In the genomic region with DNA sequence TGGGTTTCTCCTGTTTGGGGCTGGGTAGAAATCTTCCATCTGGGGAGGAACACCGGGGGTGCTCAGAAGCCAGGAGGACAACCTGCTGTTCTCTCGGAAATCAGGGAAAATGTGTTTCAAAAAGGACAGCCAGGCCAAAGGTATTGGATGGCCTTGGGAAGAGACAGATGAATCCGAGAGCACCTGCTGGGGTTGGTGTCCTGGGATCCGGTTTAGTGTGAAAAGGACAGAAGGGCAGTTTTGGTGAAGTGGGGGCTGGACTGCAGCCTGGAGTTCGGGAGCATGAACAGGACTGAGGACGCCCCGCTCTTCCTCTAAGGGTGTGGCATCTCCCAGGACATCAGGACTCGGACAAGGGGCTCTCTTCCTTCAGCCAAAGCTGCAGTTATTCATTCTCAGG, we compare ENCODE assay signal across 23 cellular contexts. TPM values are rescaled to one million over a fixed set of nuclear protein-coding genes. Genes with fewer than 3 reads are reported as not detected.
"Had no signal": no experiment of that assay in that cellular context is flagged by ENCODE, and none has a peak within 500 bp of the region (broad histone marks: within the 10 kb centered on the region; RNA-seq: fewer than 3 reads in every experiment).

No MANE protein-coding gene starts in this region.

- H3K27me3 ChIP-seq: hepatocyte, pancreas, spleen, suprapubic skin, uterus had no signal

- DNase-seq: left ventricle myocardium inferior; midbrain; mucosa of descending colon; naive thymus-derived CD4-positive, alpha-beta T cell; pancreas; retina; right cardiac atrium; small intestine; spleen; stimulated activated CD4-positive, alpha-beta T cell treated with anti-CD3 and anti-CD28 coated beads, Interleukin-4, amount 100 ng/mL, for 24 hours; stimulated activated naive CD4-positive, alpha-beta T cell; tibial artery; uterus had no signal

- H3K36me3 ChIP-seq: left ventricle myocardium inferior, pancreas, prostate gland, spleen, suprapubic skin, thoracic aorta, tibial artery, uterus had no signal

- H3K9me3 ChIP-seq: left ventricle myocardium inferior, mucosa of descending colon, pancreas, prostate gland, suprapubic skin, thoracic aorta, tibial artery, uterus had no signal

- H3K4me3 ChIP-seq: hepatocyte, left ventricle myocardium inferior, lung, mucosa of descending colon, pancreas, prostate gland, spleen, suprapubic skin, thoracic aorta, tibial artery, uterus had no signal

- ATAC-seq: mucosa of descending colon; naive thymus-derived CD4-positive, alpha-beta T cell; natural killer cell treated with Interleukin-12 subunit alpha and Interleukin-12 subunit beta and Interleukin-15 and Interleukin-18, amount 100 ng/mL, for 72 hours; pancreas; right cardiac atrium; sciatic nerve; stimulated activated effector memory CD8-positive, alpha-beta T cell treated with anti-CD3 and anti-CD28 coated beads, Interleukin-12 subunit alpha, Interleukin-12 subunit beta, amount 100 ng/mL, for 72 hours had no signal

- H3K27ac ChIP-seq: hepatocyte, left ventricle myocardium inferior, pancreas, prostate gland, spleen, suprapubic skin, thoracic aorta, tibial artery, uterus had no signal

- H3K4me1 ChIP-seq: left ventricle myocardium inferior, prostate gland, spleen, suprapubic skin, tibial artery, uterus had no signal

RNA-seq across cellular contexts. Expression of a gene that starts 24.9 kb away (rescaled TPM):
- total RNA-seq: hepatocyte, myocyte had no signal
- polyA plus RNA-seq: hepatocyte, neural cell had no signal
